ENCODE assay signal across 23 cellular contexts in genomic region chr22:48336339-48337060, GRCh38.
"Had no signal": no experiment of that assay in that cellular context is flagged by ENCODE, and none has a peak within 500 bp of the region (broad histone marks: within the 10 kb centered on the region; RNA-seq: fewer than 3 reads in every experiment).

No MANE protein-coding gene starts in this region.

- H3K27me3 ChIP-seq: brain microvascular endothelial cell had no signal

- H3K4me3 Mint-ChIP-seq: activated CD4-positive, alpha-beta T cell treated with anti-CD3 and anti-CD28 coated beads, Interleukin-2, amount 10 ng/mL, durations not matched to agents 7 days and 5 days; activated CD8-positive, alpha-beta T cell treated with anti-CD3 and anti-CD28 coated beads for 36 hours; activated naive CD8-positive, alpha-beta T cell; activated T-cell treated with anti-CD3 and anti-CD28 coated beads, Interleukin-2, amount 50 U/mL, for 4 hours; activated T-helper 17 cell treated with anti-CD3 and anti-CD28 coated beads, Interleukin-2, amount 50 U/mL, for 72 hours; WTC11 had no signal

- H3K36me3 ChIP-seq: brain microvascular endothelial cell had no signal

- H3K4me1 Mint-ChIP-seq: activated CD4-positive, alpha-beta T cell treated with anti-CD3 and anti-CD28 coated beads, Interleukin-2, amount 10 ng/mL, durations not matched to agents 7 days and 5 days; activated T-helper 17 cell treated with anti-CD3 and anti-CD28 coated beads, Interleukin-2, amount 50 U/mL, for 72 hours had no signal

- H3K27me3 Mint-ChIP-seq: activated CD4-positive, alpha-beta T cell treated with anti-CD3 and anti-CD28 coated beads, Interleukin-2, amount 10 ng/mL, durations not matched to agents 7 days and 5 days had no signal

- H3K27ac ChIP-seq: brain microvascular endothelial cell, VCaP had no signal

- DNase-seq: activated CD4-positive, alpha-beta T cell treated with anti-CD3 and anti-CD28 coated beads for 1 hour; activated CD4-positive, alpha-beta T cell treated with anti-CD3 and anti-CD28 coated beads for 4 hours; activated CD4-positive, alpha-beta T cell treated with anti-CD3 and anti-CD28 coated beads, Interleukin-2, amount 10 ng/mL, durations not matched to agents 7 days and 5 days; activated CD4-positive, alpha-beta T cell treated with anti-CD3 and anti-CD28 coated beads, Interleukin-2, amount 50 U/mL, for 4 hours; activated CD8-positive, alpha-beta memory T cell treated with anti-CD3 and anti-CD28 coated beads for 24 hours; activated CD8-positive, alpha-beta T cell treated with anti-CD3 and anti-CD28 coated beads for 36 hours; activated effector memory CD4-positive, alpha-beta T cell treated with Interleukin-2 at 50 U/mL for 16 hours; activated gamma-delta T cell treated with Interleukin-2 at 50 U/mL for 16 hours; activated naive CD4-positive, alpha-beta T cell treated with anti-CD3 and anti-CD28 coated beads, Interleukin-2, amount 50 U/mL, for 16 hours; activated naive CD4-positive, alpha-beta T cell treated with Interleukin-2 at 50 U/mL for 16 hours; activated T-cell treated with anti-CD3 and anti-CD28 coated beads, Interleukin-2, amount 50 U/mL, for 4 hours; amniotic stem cell; anterior cingulate cortex; brain microvascular endothelial cell; caudate nucleus; effector CD8-positive, alpha-beta T cell; foreskin fibroblast; T-helper 1 cell; T-helper 2 cell had no signal

- H3K27ac Mint-ChIP-seq: activated CD4-positive, alpha-beta T cell treated with anti-CD3 and anti-CD28 coated beads, Interleukin-2, amount 10 ng/mL, durations not matched to agents 7 days and 5 days; activated CD8-positive, alpha-beta T cell treated with anti-CD3 and anti-CD28 coated beads for 36 hours; activated naive CD8-positive, alpha-beta T cell; activated T-helper 17 cell treated with anti-CD3 and anti-CD28 coated beads, Interleukin-2, amount 50 U/mL, for 72 hours; WTC11 had no signal

- H3K36me3 Mint-ChIP-seq: activated naive CD8-positive, alpha-beta T cell; WTC11 had no signal

- H3K9me3 Mint-ChIP-seq: activated CD8-positive, alpha-beta T cell treated with anti-CD3 and anti-CD28 coated beads for 36 hours; activated T-cell treated with anti-CD3 and anti-CD28 coated beads, Interleukin-2, amount 50 U/mL, for 4 hours; activated T-helper 17 cell treated with anti-CD3 and anti-CD28 coated beads, Interleukin-2, amount 50 U/mL, for 72 hours; WTC11 had no signal
